Comparison of ENCODE assay signal across 8 cellular contexts in the genomic region with DNA sequence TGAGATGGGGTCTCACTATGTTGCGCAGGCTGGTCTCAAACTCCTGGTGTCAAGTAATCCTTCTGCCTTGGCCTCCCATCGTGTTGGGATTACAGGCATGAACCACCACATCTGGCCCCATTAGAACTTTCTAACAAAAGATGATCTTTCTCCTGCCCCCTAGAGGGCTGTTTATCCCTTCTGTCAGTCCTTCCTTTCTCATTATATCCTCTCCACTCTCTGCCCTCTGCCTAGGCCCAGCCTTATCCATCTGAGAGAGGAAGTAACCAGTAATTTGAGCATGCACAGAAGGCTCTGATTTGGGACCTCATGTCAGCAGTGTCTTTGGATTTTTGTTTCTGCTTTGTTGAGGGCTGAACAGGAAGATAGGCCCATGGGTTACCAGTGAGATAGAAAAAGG. TPM values are rescaled to one million over a fixed set of nuclear protein-coding genes. Genes with fewer than 3 reads are reported as not detected.
DNase-seq lines count a peak whose midpoint lies in the region; ATAC-seq and TF ChIP-seq lines count a peak whose summit lies in the region.

No MANE protein-coding gene starts in this region.

- no peak overlapping the region for H3K27ac ChIP-seq in left ventricle myocardium inferior (replicated peaks)
- H3K27ac ChIP-seq in right cardiac atrium (ENCODE audit: low read length) = no peak overlapping the region
- no peak overlapping the region for H3K27ac ChIP-seq in endodermal cell (ENCODE audit: low read depth, low read length)

- no peak overlapping the region for H3K4me3 Mint-ChIP-seq in endodermal cell

- H3K4me1 ChIP-seq in left ventricle myocardium inferior (peaks cover 10% of the 10 kb centered on the region), right cardiac atrium (ENCODE audit: control insufficient read depth, insufficient read depth, low read length) (peaks cover 3% of the 10 kb centered on the region), endodermal cell (ENCODE audit: control insufficient read depth, insufficient read depth, low read length) (no peaks in the 10 kb centered on the region)

- H3K36me3 ChIP-seq in left ventricle myocardium inferior = no peaks in the 10 kb centered on the region
- H3K36me3 ChIP-seq in endodermal cell (ENCODE audit: control insufficient read depth, insufficient read depth, low read length) = no peaks in the 10 kb centered on the region

- ATAC-seq in right cardiac atrium (no peak), GM21576 (IDR thresholded peaks at IDR 0.05; ENCODE audit: unreplicated experiment) (no peak), HG02610 (IDR thresholded peaks at IDR 0.05; ENCODE audit: unreplicated experiment) (no peak)

- no peaks in the 10 kb centered on the region for H3K36me3 Mint-ChIP-seq in endodermal cell (ENCODE audit: low read depth)

- H3K9me3 ChIP-seq in left ventricle myocardium inferior (replicated peaks) (no peaks in the 10 kb centered on the region), right cardiac atrium (ENCODE audit: control insufficient read depth, low read length) (no peaks in the 10 kb centered on the region), endodermal cell (ENCODE audit: control insufficient read depth, low read length) (peaks cover 8% of the 10 kb centered on the region)

- H3K9me3 Mint-ChIP-seq in endodermal cell = peaks cover 12% of the 10 kb centered on the region

- peaks cover under 1% of the 10 kb centered on the region for H3K4me1 Mint-ChIP-seq in endodermal cell

- H3K27ac Mint-ChIP-seq in endodermal cell = no peak overlapping the region

- intact Hi-C loops in left ventricle myocardium inferior (cut with micrococcal nuclease) = no loop called here
- intact Hi-C loops in right cardiac atrium (cut with DNase I) = no loop called here

- H3K27me3 ChIP-seq in left ventricle myocardium inferior (ENCODE audit: low read depth) (no peaks in the 10 kb centered on the region), right cardiac atrium (ENCODE audit: control insufficient read depth, insufficient read depth) (no peaks in the 10 kb centered on the region), endodermal cell (ENCODE audit: control insufficient read depth, insufficient read depth, low read length, poor library complexity, severe bottlenecking) (peaks cover 14% of the 10 kb centered on the region)

- no peak for DNase-seq in left ventricle myocardium inferior
- no peak for DNase-seq in right cardiac atrium
- peak; percentile 6 to 51 for DNase-seq in NCI-H526 (lab: John Stamatoyannopoulos, UW)
- DNase-seq in endodermal cell = peak; percentile 66
- DNase-seq in anterior cingulate cortex (lab: John Stamatoyannopoulos, UW) = no peak
- no peak for DNase-seq in T-helper 9 cell

- H3K27me3 Mint-ChIP-seq in endodermal cell (ENCODE audit: insufficient read depth) = peaks cover 23% of the 10 kb centered on the region

- TF ChIP-seq CTCF in left ventricle myocardium inferior (IDR thresholded peaks at IDR 0.05; ENCODE audit: borderline replicate concordance) (peak; percentile 28), endodermal cell (conservative IDR thresholded peaks at IDR 0.05) (peak; percentile 73)

- no peak overlapping the region for H3K9ac ChIP-seq in endodermal cell (ENCODE audit: extremely low read depth, low read length, poor library complexity, severe bottlenecking)

- 76% methylated on average over 2 of the region's 2 CpGs for WGBS in right cardiac atrium
- WGBS in endodermal cell (ENCODE audit: insufficient coverage in 1 of 2, insufficient read length in 1 of 2), 2 experiments = 85 to 92% methylated on average over 2 of the region's 2 CpGs

- H3K4me3 ChIP-seq in left ventricle myocardium inferior (no peak overlapping the region), right cardiac atrium (ENCODE audit: low read length) (no peak overlapping the region), endodermal cell (ENCODE audit: low read length) (no peak overlapping the region)

RNA-seq across cellular contexts. Expression of a gene that starts 4.4 kb away (rescaled TPM):
- total RNA-seq in left ventricle myocardium inferior (17.0 TPM), right cardiac atrium (10 to 100 TPM; 17.2 to 21.7 (median 19.1) TPM), endodermal cell (10 to 100 TPM; 32.7 to 36.2 TPM)
- polyA plus RNA-seq in right cardiac atrium = 8.0 TPM
- polyA plus RNA-seq in endodermal cell (2013, experiment 1 of 2) = 62.4 TPM
- polyA plus RNA-seq in endodermal cell (2013, experiment 2 of 2) = 62.7 TPM

RNA-seq across cellular contexts. Expression of a gene that starts 58.7 kb away (rescaled TPM):
- total RNA-seq in left ventricle myocardium inferior = 162 TPM
- 100 to 1,000 TPM; 141 to 203 (median 186) TPM for total RNA-seq in right cardiac atrium
- polyA plus RNA-seq in right cardiac atrium = 108 TPM
- total RNA-seq in endodermal cell = 100 to 1,000 TPM; 342 to 393 TPM
- 181 TPM for polyA plus RNA-seq in endodermal cell (2013, experiment 1 of 2)
- polyA plus RNA-seq in endodermal cell (2013, experiment 2 of 2) = 173 TPM

Comparison
In these comparisons a context has a peak if more than half of its experiments do, and no peak if none do; other contexts are left out.
1. DNase-seq: peak in NCI-H526 (2 of 2) and endodermal cell (single experiment); none in left ventricle myocardium inferior (single experiment), right cardiac atrium (0 of 3), anterior cingulate cortex (0 of 58) and T-helper 9 cell (single experiment).